ENCODE assay signal across 20 cellular contexts in the genomic region with DNA sequence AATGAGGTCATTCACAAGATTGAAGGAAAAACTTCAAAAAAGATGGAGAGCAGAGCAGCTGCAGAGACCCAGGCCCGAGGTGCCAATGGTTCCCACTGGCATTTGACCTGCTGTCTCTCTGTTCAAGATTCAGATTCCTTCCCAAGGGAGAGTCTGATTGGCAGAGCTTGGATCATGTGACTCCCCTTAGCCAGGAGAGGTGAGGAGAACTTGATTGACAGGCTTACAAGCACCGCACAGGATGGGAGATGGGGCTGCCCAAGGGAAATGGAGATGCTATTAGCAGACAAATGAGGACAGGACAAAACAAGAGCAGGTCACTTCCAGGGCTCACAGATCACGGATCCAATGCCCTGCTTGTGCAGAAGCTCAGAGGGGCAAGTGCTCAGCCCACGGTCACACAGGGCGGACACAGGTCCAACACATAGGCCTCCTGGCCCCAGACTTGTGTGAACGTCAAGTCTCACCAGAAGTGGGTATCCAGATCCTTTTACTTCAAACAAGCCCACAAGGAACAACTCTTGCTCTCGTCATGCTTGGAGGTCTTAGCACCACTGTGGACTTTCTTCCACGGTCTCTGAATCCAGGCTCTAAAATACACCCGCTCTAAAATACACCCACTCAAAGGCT.
"Had no signal": no experiment of that assay in that cellular context is flagged by ENCODE, and none has a peak within 500 bp of the region (broad histone marks: within the 10 kb centered on the region; RNA-seq: fewer than 3 reads in every experiment).

No MANE protein-coding gene starts in this region.

- H3K27ac ChIP-seq: ascending aorta, esophagus squamous epithelium, pancreas, right lobe of liver, stomach, vagina, VCaP had no signal

- H3K9me3 ChIP-seq: ascending aorta, esophagus squamous epithelium, pancreas, right lobe of liver, stomach, vagina had no signal

- H3K36me3 ChIP-seq: ascending aorta, esophagus squamous epithelium, pancreas, right lobe of liver, stomach, vagina had no signal

- H3K27me3 ChIP-seq: ascending aorta, pancreas, right lobe of liver, vagina had no signal

- H3K4me3 Mint-ChIP-seq: activated naive CD4-positive, alpha-beta T cell treated with anti-CD3 and anti-CD28 coated beads, Interleukin-2, amount 50 U/mL, for 24 hours; activated T-cell treated with anti-CD3 and anti-CD28 coated beads, Interleukin-2, amount 50 U/mL, for 4 hours; central memory CD8-positive, alpha-beta T cell; dendritic cell treated with granulocyte-macrophage colony-stimulating factor and Interleukin-4, amounts not matched to agents 40 ng/mL and 50 ng/mL, for 4 days; memory B cell had no signal

- DNase-seq: activated CD4-positive, alpha-beta T cell treated with anti-CD3 and anti-CD28 coated beads for 1 hour; activated CD4-positive, alpha-beta T cell treated with anti-CD3 and anti-CD28 coated beads, Interleukin-2, amount 50 U/mL, for 48 hours; activated T-cell treated with anti-CD3 and anti-CD28 coated beads, Interleukin-2, amount 50 U/mL, for 4 hours; effector CD8-positive, alpha-beta T cell; esophagus squamous epithelium; naive thymus-derived CD4-positive, alpha-beta T cell; pancreas; stimulated activated CD4-positive, alpha-beta T cell treated with anti-CD3 and anti-CD28 coated beads, Interleukin-4, amount 100 ng/mL, for 1 hour; stomach; T-helper 2 cell; trophoblast cell had no signal

- H3K27ac Mint-ChIP-seq: activated naive CD4-positive, alpha-beta T cell treated with anti-CD3 and anti-CD28 coated beads, Interleukin-2, amount 50 U/mL, for 24 hours; dendritic cell treated with granulocyte-macrophage colony-stimulating factor and Interleukin-4, amounts not matched to agents 40 ng/mL and 50 ng/mL, for 4 days had no signal

- ATAC-seq: activated T-cell treated with anti-CD3 and anti-CD28 coated beads, Interleukin-2, amount 50 U/mL, for 4 hours; naive thymus-derived CD4-positive, alpha-beta T cell; pancreas; right lobe of liver had no signal

- H3K36me3 Mint-ChIP-seq: activated naive CD4-positive, alpha-beta T cell treated with anti-CD3 and anti-CD28 coated beads, Interleukin-2, amount 50 U/mL, for 24 hours; memory B cell; naive thymus-derived CD4-positive, alpha-beta T cell had no signal

- H3K4me3 ChIP-seq: ascending aorta, esophagus squamous epithelium, pancreas, right lobe of liver, smooth muscle cell, stomach, vagina had no signal

- H3K9me3 Mint-ChIP-seq: activated naive CD4-positive, alpha-beta T cell treated with anti-CD3 and anti-CD28 coated beads, Interleukin-2, amount 50 U/mL, for 24 hours; activated T-cell treated with anti-CD3 and anti-CD28 coated beads, Interleukin-2, amount 50 U/mL, for 4 hours; central memory CD8-positive, alpha-beta T cell; dendritic cell treated with granulocyte-macrophage colony-stimulating factor and Interleukin-4, amounts not matched to agents 40 ng/mL and 50 ng/mL, for 4 days; memory B cell had no signal

- H3K4me1 ChIP-seq: ascending aorta, pancreas, right lobe of liver, stomach, vagina had no signal
